ENCODE assay signal across 9 cellular contexts in the genomic region with DNA sequence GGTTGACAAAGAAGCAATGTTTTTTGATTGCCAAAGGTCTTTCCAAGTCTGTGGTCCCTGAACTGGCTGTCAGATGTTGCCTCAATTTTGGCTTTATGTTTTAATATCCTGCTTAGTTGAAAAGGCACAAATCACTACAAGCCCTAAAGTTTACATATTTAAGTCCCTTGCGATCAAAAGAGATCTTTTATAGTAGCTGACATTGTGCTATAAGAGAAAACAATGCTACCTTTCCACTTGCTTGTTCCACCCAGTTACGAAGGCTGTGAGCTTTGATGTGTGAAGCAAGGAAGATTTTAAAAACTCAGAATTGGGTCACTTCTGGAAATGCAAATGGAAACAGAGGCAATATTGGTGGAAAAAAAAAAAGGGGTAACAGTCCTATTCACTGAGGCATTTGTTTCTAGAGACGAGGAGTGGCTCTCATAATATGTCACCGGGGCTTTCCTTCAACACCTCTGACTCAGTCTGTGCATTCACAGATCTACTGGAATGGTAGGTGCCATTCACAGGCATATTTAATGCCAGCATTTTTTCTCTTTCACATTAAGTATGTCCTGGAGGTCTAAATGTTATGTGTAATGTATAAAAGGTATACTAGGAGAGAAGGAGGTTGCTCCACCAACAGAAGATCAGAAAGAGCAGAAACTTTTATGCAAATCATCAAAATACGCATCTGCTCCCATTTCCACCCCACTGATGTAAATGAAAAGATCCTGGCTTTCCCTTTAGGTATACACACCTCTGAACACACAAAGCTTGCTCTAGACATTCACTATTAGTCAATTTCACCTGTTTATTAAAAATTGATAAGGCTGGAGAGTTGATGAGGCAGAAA.
DNase-seq lines count a peak whose midpoint lies in the region; ATAC-seq and TF ChIP-seq lines count a peak whose summit lies in the region.
"Had no signal": no experiment of that assay in that cellular context is flagged by ENCODE, and none has a peak within 500 bp of the region (broad histone marks: within the 10 kb centered on the region; RNA-seq: fewer than 3 reads in every experiment).

No MANE protein-coding gene starts in this region.

- H3K27me3 ChIP-seq in SK-N-SH (ENCODE audit: insufficient read depth): no peaks in the 10 kb centered on the region

- WGBS in SK-N-SH (ENCODE audit: low lambda C conversion rate): 88% methylated on average over 5 of the region's 5 CpGs

- no peaks in the 10 kb centered on the region for H3K4me1 ChIP-seq in SK-N-SH (ENCODE audit: control insufficient read depth in 1 of 2, insufficient read depth in 2 of 2, low read depth in 1 of 2, low read length in 1 of 2)

- H3K36me3 ChIP-seq in SK-N-SH (replicated peaks in 1 of 2; ENCODE audit: control insufficient read depth in 1 of 2, insufficient read depth in 2 of 2, low read length in 1 of 2): no peaks in the 10 kb centered on the region

- H3K9ac ChIP-seq in SK-N-SH: no peak overlapping the region

- no peaks in the 10 kb centered on the region for H3K79me2 ChIP-seq in SK-N-SH (ENCODE audit: insufficient read depth)

- no peak overlapping the region for H3K4me3 ChIP-seq in epithelial cell of esophagus (ENCODE audit: low read length)
- no peak overlapping the region for H3K4me3 ChIP-seq in SK-N-SH (ENCODE audit: low read depth in 2 of 2, low read length in 1 of 2)

- no peak overlapping the region for H3K4me2 ChIP-seq in SK-N-SH

- H3K27ac ChIP-seq in SK-N-SH (ENCODE audit: low read depth in 2 of 2, low read length in 1 of 2): no peak overlapping the region

- no peaks in the 10 kb centered on the region for H3K9me3 ChIP-seq in SK-N-SH

- no peaks in the 10 kb centered on the region for H3F3A ChIP-seq in SK-N-SH (replicated peaks; ENCODE audit: insufficient read depth)

- H3K9me2 ChIP-seq in SK-N-SH: no peaks in the 10 kb centered on the region

- ATAC-seq in GM18502 (IDR thresholded peaks at IDR 0.05; ENCODE audit: poor library complexity, unreplicated experiment) (peak; percentile 99), GM19467 (IDR thresholded peaks at IDR 0.05; ENCODE audit: unreplicated experiment) (peak; percentile 74), HG03175 (IDR thresholded peaks at IDR 0.05; ENCODE audit: unreplicated experiment) (peak; percentile 73), GM19328 (IDR thresholded peaks at IDR 0.05; ENCODE audit: unreplicated experiment) (no peak)

- no peaks in the 10 kb centered on the region for H4K20me1 ChIP-seq in SK-N-SH (ENCODE audit: insufficient read depth)

- no peak overlapping the region for H2AFZ ChIP-seq in SK-N-SH (ENCODE audit: low read depth)

- TF ChIP-seq CTCF in epithelial cell of esophagus (IDR thresholded peaks at IDR 0.05; ENCODE audit: insufficient read depth, low read depth, low read length, missing control alignments): no peak
- no peak for TF ChIP-seq CTCF in SK-N-SH (IDR thresholded peaks at IDR 0.05)

- TF ChIP-seq RAD21 in SK-N-SH (IDR thresholded peaks at IDR 0.05; ENCODE audit: low read length): no peak

- POLR2A ChIA-PET in SK-N-SH (lab: Yijun Ruan, JAX): no interaction called here

- CTCF ChIA-PET in SK-N-SH (lab: Yijun Ruan, JAX): interaction anchor here (1.6 kb wide), 1 partner anchor 44 kb away, joined by 5 read pairs; no protein-coding TSS in a partner anchor

- TF ChIP-seq EP300 in SK-N-SH (IDR thresholded peaks at IDR 0.05; ENCODE audit: borderline replicate concordance in 1 of 2, low read depth in 1 of 2, low read length in 1 of 2): no peak

- peak; percentile 81 for DNase-seq in epithelial cell of esophagus (ENCODE audit: low read depth)
- no peak for DNase-seq in SK-N-SH
- no peak for DNase-seq in RKO (ENCODE audit: low spot score)
- no peak for DNase-seq in SIG-M5 (lab: John Stamatoyannopoulos, UW)
- DNase-seq: NCI-H526 treated with DMSO at 0.1 percent for 48 hours had no signal

TF ChIP-seq in SK-N-SH, 30 proteins besides CTCF, POLR2A, EP300 and RAD21:
- TF ChIP-seq MEF2A (IDR thresholded peaks at IDR 0.05; ENCODE audit: borderline replicate concordance, low read depth) (no peak), MXI1 (IDR thresholded peaks at IDR 0.05; ENCODE audit: low read depth, low read length) (no peak), FOXM1 (IDR thresholded peaks at IDR 0.05; ENCODE audit: low read depth) (no peak), EZH2phosphoT487 (IDR thresholded peaks at IDR 0.05; ENCODE audit: borderline replicate concordance, low read depth) (no peak), TCF12 (IDR thresholded peaks at IDR 0.05) (no peak), RFX5 (IDR thresholded peaks at IDR 0.05; ENCODE audit: low read length) (no peak), ELF1 (IDR thresholded peaks at IDR 0.05) (no peak), GATA2 (CRISPR knock-in tag; IDR thresholded peaks at IDR 0.05) (no peak), GABPA (IDR thresholded peaks at IDR 0.05; ENCODE audit: low read depth) (no peak), RXRA (IDR thresholded peaks at IDR 0.05; ENCODE audit: borderline replicate concordance, low read depth) (no peak), FOXJ3 (CRISPR knock-in tag; IDR thresholded peaks at IDR 0.05) (no peak), NFIC (IDR thresholded peaks at IDR 0.05; ENCODE audit: borderline replicate concordance) (no peak), TEAD4 (IDR thresholded peaks at IDR 0.05; ENCODE audit: borderline replicate concordance, insufficient read depth) (no peak), RCOR1 (IDR thresholded peaks at IDR 0.05; ENCODE audit: low read length) (no peak), TAF1 (IDR thresholded peaks at IDR 0.05; ENCODE audit: borderline replicate concordance, low read depth, low read length) (no peak)
- TF ChIP-seq, protein P1, sequence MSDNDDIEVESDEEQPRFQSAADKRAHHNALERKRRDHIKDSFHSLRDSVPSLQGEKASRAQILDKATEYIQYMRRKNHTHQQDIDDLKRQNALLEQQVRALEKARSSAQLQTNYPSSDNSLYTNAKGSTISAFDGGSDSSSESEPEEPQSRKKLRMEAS (IDR thresholded peaks at IDR 0.05; ENCODE audit: low read depth): no peak
- TF ChIP-seq, protein P2, sequence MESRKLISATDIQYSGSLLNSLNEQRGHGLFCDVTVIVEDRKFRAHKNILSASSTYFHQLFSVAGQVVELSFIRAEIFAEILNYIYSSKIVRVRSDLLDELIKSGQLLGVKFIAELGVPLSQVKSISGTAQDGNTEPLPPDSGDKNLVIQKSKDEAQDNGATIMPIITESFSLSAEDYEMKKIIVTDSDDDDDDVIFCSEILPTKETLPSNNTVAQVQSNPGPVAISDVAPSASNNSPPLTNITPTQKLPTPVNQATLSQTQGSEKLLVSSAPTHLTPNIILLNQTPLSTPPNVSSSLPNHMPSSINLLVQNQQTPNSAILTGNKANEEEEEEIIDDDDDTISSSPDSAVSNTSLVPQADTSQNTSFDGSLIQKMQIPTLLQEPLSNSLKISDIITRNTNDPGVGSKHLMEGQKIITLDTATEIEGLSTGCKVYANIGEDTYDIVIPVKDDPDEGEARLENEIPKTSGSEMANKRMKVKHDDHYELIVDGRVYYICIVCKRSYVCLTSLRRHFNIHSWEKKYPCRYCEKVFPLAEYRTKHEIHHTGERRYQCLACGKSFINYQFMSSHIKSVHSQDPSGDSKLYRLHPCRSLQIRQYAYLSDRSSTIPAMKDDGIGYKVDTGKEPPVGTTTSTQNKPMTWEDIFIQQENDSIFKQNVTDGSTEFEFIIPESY (IDR thresholded peaks at IDR 0.05; ENCODE audit: borderline replicate concordance, low read depth): no peak
- TF ChIP-seq, protein P3, sequence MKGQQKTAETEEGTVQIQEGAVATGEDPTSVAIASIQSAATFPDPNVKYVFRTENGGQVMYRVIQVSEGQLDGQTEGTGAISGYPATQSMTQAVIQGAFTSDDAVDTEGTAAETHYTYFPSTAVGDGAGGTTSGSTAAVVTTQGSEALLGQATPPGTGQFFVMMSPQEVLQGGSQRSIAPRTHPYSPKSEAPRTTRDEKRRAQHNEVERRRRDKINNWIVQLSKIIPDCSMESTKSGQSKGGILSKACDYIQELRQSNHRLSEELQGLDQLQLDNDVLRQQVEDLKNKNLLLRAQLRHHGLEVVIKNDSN (IDR thresholded peaks at IDR 0.05; ENCODE audit: borderline replicate concordance, low read depth): no peak
- TF ChIP-seq, protein P4, sequence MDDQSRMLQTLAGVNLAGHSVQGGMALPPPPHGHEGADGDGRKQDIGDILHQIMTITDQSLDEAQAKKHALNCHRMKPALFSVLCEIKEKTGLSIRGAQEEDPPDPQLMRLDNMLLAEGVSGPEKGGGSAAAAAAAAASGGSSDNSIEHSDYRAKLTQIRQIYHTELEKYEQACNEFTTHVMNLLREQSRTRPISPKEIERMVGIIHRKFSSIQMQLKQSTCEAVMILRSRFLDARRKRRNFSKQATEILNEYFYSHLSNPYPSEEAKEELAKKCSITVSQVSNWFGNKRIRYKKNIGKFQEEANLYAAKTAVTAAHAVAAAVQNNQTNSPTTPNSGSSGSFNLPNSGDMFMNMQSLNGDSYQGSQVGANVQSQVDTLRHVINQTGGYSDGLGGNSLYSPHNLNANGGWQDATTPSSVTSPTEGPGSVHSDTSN (IDR thresholded peaks at IDR 0.05): no peak
